Comparison of ENCODE assay signal across 9 cellular contexts in genomic region chr15:55288006-55288717, GRCh38. TPM values are rescaled to one million over a fixed set of nuclear protein-coding genes. Genes with fewer than 3 reads are reported as not detected.
DNase-seq lines count a peak whose midpoint lies in the region; TF ChIP-seq lines count a peak whose summit lies in the region.
"Had no signal": no experiment of that assay in that cellular context is flagged by ENCODE, and none has a peak within 500 bp of the region (broad histone marks: within the 10 kb centered on the region; RNA-seq: fewer than 3 reads in every experiment).

No MANE protein-coding gene starts in this region.

- H3K27ac ChIP-seq in SJSA1: no peak overlapping the region
- H3K27ac ChIP-seq in sigmoid colon: peak overlapping the region in 3 of 4 donors; percentile 91 to 95 (median 92)

- H3K36me3 ChIP-seq in SJSA1: peaks cover 15% of the 10 kb centered on the region
- no peaks in the 10 kb centered on the region for H3K36me3 ChIP-seq in sigmoid colon

- peak overlapping the region; percentile 69 for H3K4me3 ChIP-seq in GM08714 (ENCODE audit: low read length)
- peak overlapping the region; percentile 88 for H3K4me3 ChIP-seq in SJSA1
- H3K4me3 ChIP-seq in epithelial cell of proximal tubule (ENCODE audit: low read depth, low read length): peak overlapping the region; percentile 92
- peak overlapping the region in 2 of 4 donors; percentile 79 to 80 for H3K4me3 ChIP-seq in sigmoid colon

- H3K4me1 ChIP-seq in SJSA1 (replicated peaks): peaks cover 10% of the 10 kb centered on the region
- H3K4me1 ChIP-seq in sigmoid colon: peaks cover 0 to 19% (median 6%) of the 10 kb centered on the region in 4 donors

- WGBS in sigmoid colon, 2 donors: 86 to 89% methylated on average over 8 of the region's 8 CpGs

- DNase-seq in SJSA1 (ENCODE audit: low read depth in 1 of 2, low spot score in 2 of 2): no peak
- no peak for DNase-seq in epithelial cell of proximal tubule (ENCODE audit: low read depth)
- DNase-seq in sigmoid colon: no peak
- no peak for DNase-seq in NCI-H1092 (lab: John Stamatoyannopoulos, UW)
- no peak for DNase-seq in NCI-H2227 (lab: John Stamatoyannopoulos, UW; ENCODE audit: unreplicated experiment)
- DNase-seq in NCI-H510A treated with DMSO at 0.1 percent for 48 hours (lab: John Stamatoyannopoulos, UW): no peak
- no peak for DNase-seq in middle frontal gyrus (ENCODE audit: extremely low spot score, low spot score)
- DNase-seq: activated CD4-positive, alpha-beta T cell treated with anti-CD3 and anti-CD28 coated beads for 1 hour had no signal

- no peaks in the 10 kb centered on the region for H3K27me3 ChIP-seq in SJSA1 (replicated peaks)
- H3K27me3 ChIP-seq in sigmoid colon: no peaks in the 10 kb centered on the region

- TF ChIP-seq EP300 in sigmoid colon (IDR thresholded peaks at IDR 0.05): no peak

- no peaks in the 10 kb centered on the region for H3K9me3 ChIP-seq in SJSA1 (replicated peaks)
- H3K9me3 ChIP-seq in sigmoid colon: no peaks in the 10 kb centered on the region

- intact Hi-C loops in sigmoid colon (cut with DNase I): no loop called here

- TF ChIP-seq CTCF in epithelial cell of proximal tubule (conservative IDR thresholded peaks at IDR 0.05; ENCODE audit: low read depth, low read length): no peak
- TF ChIP-seq CTCF in sigmoid colon (IDR thresholded peaks at IDR 0.05): no peak

- no peak for TF ChIP-seq POLR2A in sigmoid colon (IDR thresholded peaks at IDR 0.05)

RNA-seq across cellular contexts. Expression of gene RAB27A, which starts 1.5 kb away (rescaled TPM):
- 13.0 and 20.3 TPM in 2 replicates for total RNA-seq in SJSA1 (2014; rRNA removed; shearing (Covaris generic))
- total RNA-seq in epithelial cell of proximal tubule: 4.6 and 9.7 TPM in 2 replicates
- total RNA-seq in sigmoid colon: 10 to 100 TPM; 13.0 to 27.7 (median 16.6) TPM
- polyA plus RNA-seq in sigmoid colon: 100 to 1,000 TPM in 2 of 3 donors, 10 to 100 TPM in 1; 42.7 to 194 (median 180) TPM

RNA-seq across cellular contexts. Expression of gene PIGBOS1, which starts 30.8 kb away (rescaled TPM):
- 23.9 and 39.6 TPM in 2 replicates for total RNA-seq in SJSA1 (2014; rRNA removed; shearing (Covaris generic))
- total RNA-seq in epithelial cell of proximal tubule (7.4 and 13.3 TPM in 2 replicates), sigmoid colon (10 to 100 TPM in 3 of 4 donors, 1 to 10 TPM in 1; 9.2 to 19.6 (median 16.4) TPM)
- 10 to 100 TPM; 19.1 to 33.8 (median 29.4) TPM for polyA plus RNA-seq in sigmoid colon

RNA-seq across cellular contexts. Expression of gene PIGB, which starts 30.9 kb away (rescaled TPM):
- total RNA-seq in SJSA1 (2014; rRNA removed; shearing (Covaris generic)): 17.0 and 20.6 TPM in 2 replicates
- 11.4 and 15.3 TPM in 2 replicates for total RNA-seq in epithelial cell of proximal tubule
- total RNA-seq in sigmoid colon: 10 to 100 TPM in 1 of 4 donors, 1 to 10 TPM in 3; 5.3 to 13.6 (median 7.7) TPM
- polyA plus RNA-seq in sigmoid colon: 10 to 100 TPM in 1 of 3 donors, 1 to 10 TPM in 2; 3.9 to 11.3 (median 5.4) TPM
